ENCODE assay signal across 1 cellular context in the genomic region with DNA sequence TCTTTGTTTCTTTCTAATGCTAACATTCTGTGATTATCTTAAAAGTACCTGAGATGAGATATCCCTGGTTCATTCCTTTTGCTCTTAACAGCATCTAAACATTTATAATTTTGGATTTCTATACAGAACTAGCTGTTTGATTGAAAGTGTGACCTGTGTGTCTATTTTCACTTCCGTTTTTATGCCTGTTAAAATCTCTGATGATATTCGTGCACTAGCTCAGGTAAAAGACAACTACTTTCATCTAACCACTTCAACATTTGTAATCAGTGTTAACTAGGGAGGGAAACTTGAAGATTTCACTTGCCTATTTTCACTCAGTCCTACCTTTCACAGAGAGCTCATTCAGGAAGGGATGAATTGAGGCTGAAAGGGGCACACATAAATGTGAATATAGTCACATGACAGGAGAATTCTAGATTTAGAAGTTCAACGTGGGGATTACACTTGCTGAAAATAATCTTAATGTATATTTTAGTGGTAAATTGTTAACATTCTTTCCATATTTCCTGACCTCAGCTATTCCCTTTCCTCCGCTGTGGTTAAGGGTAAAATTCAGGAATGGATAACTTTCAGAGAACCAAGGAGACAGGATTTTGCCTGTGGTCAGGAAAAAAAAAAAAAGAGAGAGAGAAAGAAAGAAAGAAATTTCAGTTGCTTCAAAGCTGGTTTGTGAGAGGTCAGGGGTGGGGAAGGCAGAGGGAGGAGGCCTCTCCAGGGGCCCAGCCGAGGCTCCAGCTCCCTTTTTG.
TF ChIP-seq lines count a peak whose summit lies in the region.

No MANE protein-coding gene starts in this region.

TF ChIP-seq in GM12878, 131 proteins besides CTCF, POLR2A, EP300 and RAD21 (continued from another document):
- TF ChIP-seq, protein P1, sequence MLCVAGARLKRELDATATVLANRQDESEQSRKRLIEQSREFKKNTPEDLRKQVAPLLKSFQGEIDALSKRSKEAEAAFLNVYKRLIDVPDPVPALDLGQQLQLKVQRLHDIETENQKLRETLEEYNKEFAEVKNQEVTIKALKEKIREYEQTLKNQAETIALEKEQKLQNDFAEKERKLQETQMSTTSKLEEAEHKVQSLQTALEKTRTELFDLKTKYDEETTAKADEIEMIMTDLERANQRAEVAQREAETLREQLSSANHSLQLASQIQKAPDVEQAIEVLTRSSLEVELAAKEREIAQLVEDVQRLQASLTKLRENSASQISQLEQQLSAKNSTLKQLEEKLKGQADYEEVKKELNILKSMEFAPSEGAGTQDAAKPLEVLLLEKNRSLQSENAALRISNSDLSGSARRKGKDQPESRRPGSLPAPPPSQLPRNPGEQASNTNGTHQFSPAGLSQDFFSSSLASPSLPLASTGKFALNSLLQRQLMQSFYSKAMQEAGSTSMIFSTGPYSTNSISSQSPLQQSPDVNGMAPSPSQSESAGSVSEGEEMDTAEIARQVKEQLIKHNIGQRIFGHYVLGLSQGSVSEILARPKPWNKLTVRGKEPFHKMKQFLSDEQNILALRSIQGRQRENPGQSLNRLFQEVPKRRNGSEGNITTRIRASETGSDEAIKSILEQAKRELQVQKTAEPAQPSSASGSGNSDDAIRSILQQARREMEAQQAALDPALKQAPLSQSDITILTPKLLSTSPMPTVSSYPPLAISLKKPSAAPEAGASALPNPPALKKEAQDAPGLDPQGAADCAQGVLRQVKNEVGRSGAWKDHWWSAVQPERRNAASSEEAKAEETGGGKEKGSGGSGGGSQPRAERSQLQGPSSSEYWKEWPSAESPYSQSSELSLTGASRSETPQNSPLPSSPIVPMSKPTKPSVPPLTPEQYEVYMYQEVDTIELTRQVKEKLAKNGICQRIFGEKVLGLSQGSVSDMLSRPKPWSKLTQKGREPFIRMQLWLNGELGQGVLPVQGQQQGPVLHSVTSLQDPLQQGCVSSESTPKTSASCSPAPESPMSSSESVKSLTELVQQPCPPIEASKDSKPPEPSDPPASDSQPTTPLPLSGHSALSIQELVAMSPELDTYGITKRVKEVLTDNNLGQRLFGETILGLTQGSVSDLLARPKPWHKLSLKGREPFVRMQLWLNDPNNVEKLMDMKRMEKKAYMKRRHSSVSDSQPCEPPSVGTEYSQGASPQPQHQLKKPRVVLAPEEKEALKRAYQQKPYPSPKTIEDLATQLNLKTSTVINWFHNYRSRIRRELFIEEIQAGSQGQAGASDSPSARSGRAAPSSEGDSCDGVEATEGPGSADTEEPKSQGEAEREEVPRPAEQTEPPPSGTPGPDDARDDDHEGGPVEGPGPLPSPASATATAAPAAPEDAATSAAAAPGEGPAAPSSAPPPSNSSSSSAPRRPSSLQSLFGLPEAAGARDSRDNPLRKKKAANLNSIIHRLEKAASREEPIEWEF (IDR thresholded peaks at IDR 0.05; ENCODE audit: insufficient replicate concordance, low read depth, low read length): no peak
- TF ChIP-seq JUNB (IDR thresholded peaks at IDR 0.05) (no peak), BACH1 (IDR thresholded peaks at IDR 0.05; ENCODE audit: borderline replicate concordance) (no peak), BHLHE40 (IDR thresholded peaks at IDR 0.05; ENCODE audit: borderline replicate concordance in 1 of 2, low read depth in 2 of 2, low read length in 1 of 2) (peak; percentile 7 to 38; a peak in 1 of 4 replicates), RAD51 (IDR thresholded peaks at IDR 0.05) (peak; percentile 39; the same call in 1 of the 2 replicates), RUNX3 (IDR thresholded peaks at IDR 0.05; ENCODE audit: low read length) (no peak), EED (IDR thresholded peaks at IDR 0.05; ENCODE audit: low read depth) (no peak), ZSCAN29 (IDR thresholded peaks at IDR 0.05) (no peak), SREBF1 (IDR thresholded peaks at IDR 0.05; ENCODE audit: low read length) (no peak), SP1 (IDR thresholded peaks at IDR 0.05; ENCODE audit: low read depth, low read length) (no peak), HDAC2 (IDR thresholded peaks at IDR 0.05) (no peak), ZNF207 (IDR thresholded peaks at IDR 0.05; ENCODE audit: borderline replicate concordance) (no peak), SMARCA5 (IDR thresholded peaks at IDR 0.05) (no peak), MTA2 (IDR thresholded peaks at IDR 0.05; ENCODE audit: low read depth) (peak; percentile 39; the same call in 1 of the 2 replicates), PAX8 (IDR thresholded peaks at IDR 0.05) (no peak), POLR2AphosphoS2 (IDR thresholded peaks at IDR 0.05; ENCODE audit: low read depth, low read length) (no peak), SUPT20H (IDR thresholded peaks at IDR 0.05; ENCODE audit: borderline replicate concordance, control insufficient read depth, low read depth, low read length) (no peak), SRF (IDR thresholded peaks at IDR 0.05; ENCODE audit: low read depth in 2 of 2, low read length in 2 of 2) (no peak), TAF1 (IDR thresholded peaks at IDR 0.05; ENCODE audit: borderline replicate concordance, low read depth, low read length) (no peak), HCFC1 (IDR thresholded peaks at IDR 0.05; ENCODE audit: low read length) (no peak), SPI1 (IDR thresholded peaks at IDR 0.05; ENCODE audit: borderline replicate concordance, insufficient read depth, low read depth, low read length) (peak; percentile 86), TARDBP (IDR thresholded peaks at IDR 0.05; ENCODE audit: borderline replicate concordance) (no peak), MEF2B (IDR thresholded peaks at IDR 0.05; ENCODE audit: partially characterized antibody, poor library complexity, severe bottlenecking) (no peak), EGR1 (IDR thresholded peaks at IDR 0.05; ENCODE audit: borderline replicate concordance in 1 of 2, low read depth in 2 of 2, low read length in 2 of 2) (no peak), POU2F2 (IDR thresholded peaks at IDR 0.05; ENCODE audit: borderline replicate concordance, low read depth, low read length) (no peak), KAT2A (conservative IDR thresholded peaks at IDR 0.05; ENCODE audit: control insufficient read depth, low read depth, low read length) (no peak), DPF2 (IDR thresholded peaks at IDR 0.05) (0 out of 2 replicates have a peak, but pooled peaks have one; percentile 33)
